30 cellular contexts compared by ENCODE assay signal in genomic region chr1:65172936-65173335, GRCh38. TPM values are rescaled to one million over a fixed set of nuclear protein-coding genes. Genes with fewer than 3 reads are reported as not detected.
DNase-seq lines count a peak whose midpoint lies in the region; ATAC-seq and TF ChIP-seq lines count a peak whose summit lies in the region.
"Had no signal": no experiment of that assay in that cellular context is flagged by ENCODE, and none has a peak within 500 bp of the region (broad histone marks: within the 10 kb centered on the region; RNA-seq: fewer than 3 reads in every experiment).

No MANE protein-coding gene starts in this region.

- H3K27me3 ChIP-seq in kidney epithelial cell (ENCODE audit: control insufficient read depth, insufficient read depth, low read length): no peaks in the 10 kb centered on the region
- H3K27me3 ChIP-seq: heart left ventricle, Peyer's patch, vagina had no signal

- no peaks in the 10 kb centered on the region for H3K36me3 ChIP-seq in kidney epithelial cell (ENCODE audit: control insufficient read depth, insufficient read depth, low read length)
- H3K36me3 ChIP-seq: heart left ventricle, Peyer's patch, vagina, WERI-Rb-1 had no signal

- POLR2A ChIA-PET in WTC11 (lab: Charles Lee): no interaction called here

- no peak overlapping the region for H3K4me3 Mint-ChIP-seq in WTC11
- H3K4me3 Mint-ChIP-seq: activated CD4-positive, alpha-beta T cell treated with anti-CD3 and anti-CD28 coated beads, Interleukin-2, amount 10 ng/mL, durations not matched to agents 7 days and 5 days; activated CD8-positive, alpha-beta memory T cell treated with anti-CD3 and anti-CD28 coated beads, Interleukin-2, amount 10 ng/mL, durations not matched to agents 7 days and 5 days; activated naive CD4-positive, alpha-beta T cell treated with anti-CD3 and anti-CD28 coated beads for 36 hours; activated T-cell treated with anti-CD3 and anti-CD28 coated beads, Interleukin-2, amount 50 U/mL, for 72 hours; naive thymus-derived CD4-positive, alpha-beta T cell had no signal

- no peaks in the 10 kb centered on the region for H3K36me3 Mint-ChIP-seq in WTC11

- DNase-seq in ELR (ENCODE audit: low read depth) (peak; percentile 50), LHCN-M2 (ENCODE audit: low read depth) (peak; percentile 40), WTC11 (ENCODE audit: low spot score) (no peak), kidney epithelial cell (ENCODE audit: low read depth) (peak; percentile 25), ureter (ENCODE audit: low spot score) (no peak), GM03348 (ENCODE audit: low spot score) (no peak)
- DNase-seq: activated CD4-positive, alpha-beta T cell treated with anti-CD3 and anti-CD28 coated beads, Interleukin-2, amount 10 ng/mL, durations not matched to agents 7 days and 5 days; activated CD8-positive, alpha-beta memory T cell treated with anti-CD3 and anti-CD28 coated beads, Interleukin-2, amount 10 ng/mL, durations not matched to agents 7 days and 5 days; activated naive CD4-positive, alpha-beta T cell treated with anti-CD3 and anti-CD28 coated beads for 36 hours; activated T-cell treated with anti-CD3 and anti-CD28 coated beads, Interleukin-2, amount 50 U/mL, for 72 hours; amygdala; C1 segment of cervical spinal cord; central memory CD4-positive, alpha-beta T cell; dermis blood vessel endothelial cell; heart left ventricle; naive thymus-derived CD4-positive, alpha-beta T cell; NCI-H1048; NCI-H187; NCI-H524 treated with DMSO at 0.1 percent for 48 hours; NK-92 treated with Interleukin-12 subunit alpha and Interleukin-12 subunit beta, amount 100 ng/mL, for 24 hours; occipital lobe; Peyer's patch; SK-N-SH; stimulated activated CD4-positive, alpha-beta T cell treated with anti-CD3 and anti-CD28 coated beads, Interleukin-2, amount 100 ng/mL, for 24 hours; WERI-Rb-1 had no signal

- no peak for TF ChIP-seq CTCF in WTC11 (IDR thresholded peaks at IDR 0.05)
- no peak for TF ChIP-seq CTCF in kidney epithelial cell (IDR thresholded peaks at IDR 0.05; ENCODE audit: insufficient read depth, low read length, poor library complexity, severe bottlenecking)

- CTCF ChIA-PET in WTC11 (lab: Charles Lee): interaction anchor here (0.6 to 1.2 kb wide), 6 partner anchors 22 to 258 kb away, joined by 3 to 6 read pairs (median 3); no protein-coding TSS in a partner anchor

- ATAC-seq in WTC11 (no peak), HG02852 (IDR thresholded peaks at IDR 0.05; ENCODE audit: unreplicated experiment) (no peak), HG03378 (IDR thresholded peaks at IDR 0.05; ENCODE audit: unreplicated experiment) (no peak)
- ATAC-seq: activated CD8-positive, alpha-beta memory T cell treated with anti-CD3 and anti-CD28 coated beads, Interleukin-2, amount 10 ng/mL, durations not matched to agents 7 days and 5 days; activated T-cell treated with anti-CD3 and anti-CD28 coated beads, Interleukin-2, amount 50 U/mL, for 72 hours; heart left ventricle; K562; naive thymus-derived CD4-positive, alpha-beta T cell had no signal

- no peaks in the 10 kb centered on the region for H3K27me3 Mint-ChIP-seq in WTC11 (ENCODE audit: low read depth)
- H3K27me3 Mint-ChIP-seq: activated CD4-positive, alpha-beta T cell treated with anti-CD3 and anti-CD28 coated beads, Interleukin-2, amount 10 ng/mL, durations not matched to agents 7 days and 5 days; activated CD8-positive, alpha-beta memory T cell treated with anti-CD3 and anti-CD28 coated beads, Interleukin-2, amount 10 ng/mL, durations not matched to agents 7 days and 5 days had no signal

- H3K4me3 ChIP-seq in kidney epithelial cell (ENCODE audit: low read depth, low read length): no peak overlapping the region
- H3K4me3 ChIP-seq: heart left ventricle, K562, Peyer's patch, skin epidermis, vagina had no signal

- H3K9me3 Mint-ChIP-seq in WTC11: no peaks in the 10 kb centered on the region
- H3K9me3 Mint-ChIP-seq: activated CD4-positive, alpha-beta T cell treated with anti-CD3 and anti-CD28 coated beads, Interleukin-2, amount 10 ng/mL, durations not matched to agents 7 days and 5 days; activated naive CD4-positive, alpha-beta T cell treated with anti-CD3 and anti-CD28 coated beads for 36 hours; activated T-cell treated with anti-CD3 and anti-CD28 coated beads, Interleukin-2, amount 50 U/mL, for 72 hours; naive thymus-derived CD4-positive, alpha-beta T cell had no signal

- H3K4me1 Mint-ChIP-seq in WTC11: peaks cover 88% of the 10 kb centered on the region

- 0 out of 2 replicates have a peak overlapping the region, but pooled peaks have one; percentile 30 for H3K27ac Mint-ChIP-seq in WTC11
- H3K27ac Mint-ChIP-seq: activated CD4-positive, alpha-beta T cell treated with anti-CD3 and anti-CD28 coated beads, Interleukin-2, amount 10 ng/mL, durations not matched to agents 7 days and 5 days; activated CD8-positive, alpha-beta memory T cell treated with anti-CD3 and anti-CD28 coated beads, Interleukin-2, amount 10 ng/mL, durations not matched to agents 7 days and 5 days; activated naive CD4-positive, alpha-beta T cell treated with anti-CD3 and anti-CD28 coated beads for 36 hours; activated T-cell treated with anti-CD3 and anti-CD28 coated beads, Interleukin-2, amount 50 U/mL, for 72 hours; naive thymus-derived CD4-positive, alpha-beta T cell had no signal

TF ChIP-seq in WTC11, 78 proteins besides CTCF, POLR2A, EP300 and RAD21:
- TF ChIP-seq ZBTB21 (CRISPR knock-in tag; IDR thresholded peaks at IDR 0.05; ENCODE audit: borderline replicate concordance) (no peak), ZNF219 (CRISPR knock-in tag; IDR thresholded peaks at IDR 0.05; ENCODE audit: borderline replicate concordance) (no peak), ZBTB43 (CRISPR knock-in tag; IDR thresholded peaks at IDR 0.05) (no peak), OVOL2 (CRISPR knock-in tag; IDR thresholded peaks at IDR 0.05; ENCODE audit: borderline replicate concordance) (no peak), EMX1 (CRISPR knock-in tag; IDR thresholded peaks at IDR 0.05) (no peak), ZSCAN18 (CRISPR knock-in tag; IDR thresholded peaks at IDR 0.05) (no peak), ETV6 (CRISPR knock-in tag; IDR thresholded peaks at IDR 0.05) (no peak), NFE2L1 (CRISPR knock-in tag; IDR thresholded peaks at IDR 0.05) (no peak), ZNF423 (CRISPR knock-in tag; IDR thresholded peaks at IDR 0.05) (no peak), JAZF1 (CRISPR knock-in tag; IDR thresholded peaks at IDR 0.05) (no peak), PRRX2 (CRISPR knock-in tag; IDR thresholded peaks at IDR 0.05) (no peak), MXD4 (CRISPR knock-in tag; IDR thresholded peaks at IDR 0.05; ENCODE audit: borderline replicate concordance) (no peak), ZNF232 (CRISPR knock-in tag; IDR thresholded peaks at IDR 0.05) (no peak), CDX4 (CRISPR knock-in tag; IDR thresholded peaks at IDR 0.05; ENCODE audit: borderline replicate concordance) (no peak), GABPB1 (CRISPR knock-in tag; IDR thresholded peaks at IDR 0.05) (no peak), FOXP1 (CRISPR knock-in tag; IDR thresholded peaks at IDR 0.05; ENCODE audit: borderline replicate concordance) (no peak), NFATC4 (CRISPR knock-in tag; IDR thresholded peaks at IDR 0.05) (no peak)

RNA-seq across cellular contexts. Expression of gene AK4, which starts 24.9 kb away (rescaled TPM):
- total RNA-seq in LHCN-M2 (2014; rRNA removed): 48.5 and 53.5 TPM in 2 replicates
- polyA plus RNA-seq in LHCN-M2 (2012): 25.6 TPM
- total RNA-seq in WTC11 (2021): 169 to 180 TPM (median 172 TPM) in 3 replicates
- total RNA-seq in kidney epithelial cell: 15.4 and 25.2 TPM in 2 replicates
- 51.9 TPM for total RNA-seq in ureter

Comparison
In these comparisons a context has a peak if more than half of its experiments do, and no peak if none do; other contexts are left out.
1. DNase-seq: peak in ELR (single experiment), LHCN-M2 (single experiment) and kidney epithelial cell (single experiment); none in WTC11 (single experiment), ureter (single experiment) and GM03348 (single experiment).